9 cellular contexts compared by ENCODE assay signal in the genomic region with DNA sequence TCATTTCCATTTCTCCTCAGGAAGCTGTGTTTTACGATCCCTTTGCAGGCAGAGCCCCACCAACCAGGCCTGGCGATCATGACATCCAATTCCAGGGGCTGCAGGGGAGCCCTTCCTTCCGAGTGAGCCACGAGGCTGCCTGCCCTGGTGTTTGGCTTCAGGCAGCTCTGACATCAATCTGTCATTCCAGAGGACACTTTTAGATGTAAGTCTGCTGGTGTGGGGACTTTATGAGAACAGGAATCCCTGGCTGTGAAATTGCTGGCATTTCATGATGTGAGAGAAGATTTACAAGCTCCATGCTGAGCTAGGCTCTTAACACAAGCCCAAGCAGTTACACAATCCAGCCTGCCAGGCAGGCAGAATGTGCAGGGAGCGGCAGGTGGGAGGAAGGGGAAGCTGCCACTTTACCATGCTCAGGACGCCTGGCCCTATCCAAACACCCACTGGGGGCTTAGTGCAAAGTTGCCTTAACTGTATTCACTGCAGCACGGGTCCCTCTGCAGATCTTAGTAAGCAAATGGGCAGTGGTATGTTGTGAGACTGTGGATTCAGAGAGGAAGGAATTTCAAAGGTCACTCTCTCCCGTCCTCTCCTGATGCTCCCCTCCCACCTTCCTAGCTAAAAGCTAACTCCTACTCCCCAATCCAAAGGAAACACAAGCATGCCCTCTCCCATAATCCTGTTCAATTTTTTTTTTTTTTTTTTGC. TPM values are rescaled to one million over a fixed set of nuclear protein-coding genes. Genes with fewer than 3 reads are reported as not detected.
A peak's percentile ranks its signal among the peaks of the same experiment; 100 is the strongest.
DNase-seq lines count a peak whose midpoint lies in the region; ATAC-seq and TF ChIP-seq lines count a peak whose summit lies in the region.
"Had no signal": no experiment of that assay in that cellular context is flagged by ENCODE, and none has a peak within 500 bp of the region (broad histone marks: within the 10 kb centered on the region; RNA-seq: fewer than 3 reads in every experiment).

No MANE protein-coding gene starts in this region.

- TF ChIP-seq CTCF in GM10266 (IDR thresholded peaks at IDR 0.05; ENCODE audit: control insufficient read depth, insufficient read depth, low read depth, missing control alignments), result no peak

- H3K36me3 ChIP-seq in mucosa of rectum (ENCODE audit: control insufficient read depth in 2 of 2, insufficient read depth in 2 of 2, low read length in 2 of 2), result no peaks in the 10 kb centered on the region

- peaks cover 10 to 22% of the 10 kb centered on the region in 2 donors for H3K4me1 ChIP-seq in mucosa of rectum (ENCODE audit: control insufficient read depth in 2 of 2, insufficient read depth in 2 of 2, low read length in 2 of 2)

- H3K9ac ChIP-seq in mucosa of rectum (ENCODE audit: low read depth in 1 of 2, low read length in 2 of 2), result peak overlapping the region in 1 of 2 donors; percentile 55

- H3K4me3 Mint-ChIP-seq in immature natural killer cell, result no peak overlapping the region
- H3K4me3 Mint-ChIP-seq: activated naive CD8-positive, alpha-beta T cell had no signal

- DNase-seq in COLO668 (lab: John Stamatoyannopoulos, UW; ENCODE audit: unreplicated experiment) (peak; percentile 22), MV-4-11 (lab: John Stamatoyannopoulos, UW) (peak; percentile 84), cerebellar cortex (ENCODE audit: low spot score) (peak; percentile 89), NCI-H1105 (lab: John Stamatoyannopoulos, UW) (no peak), GM10266 (ENCODE audit: extremely low spot score) (no peak), immature natural killer cell (no peak)

- ATAC-seq in GM21447 (IDR thresholded peaks at IDR 0.05; ENCODE audit: unreplicated experiment), result no peak

- no peak overlapping the region for H3K27ac Mint-ChIP-seq in immature natural killer cell
- H3K27ac Mint-ChIP-seq: activated naive CD8-positive, alpha-beta T cell had no signal

- peaks cover 4 to 7% (median 7%) of the 10 kb centered on the region in 3 donors for H3K27me3 Mint-ChIP-seq in immature natural killer cell (ENCODE audit: low read depth in 3 of 3)
- H3K27me3 Mint-ChIP-seq: activated naive CD8-positive, alpha-beta T cell had no signal

- H3K27ac ChIP-seq in mucosa of rectum (ENCODE audit: low read depth in 2 of 2, low read length in 2 of 2), result peak overlapping the region; percentile 65 to 68

- H3K4me3 ChIP-seq in mucosa of rectum (ENCODE audit: low read length in 2 of 2), result peak overlapping the region in 1 of 2 donors; percentile 20

- peaks cover 0 to 4% (median 0%) of the 10 kb centered on the region in 6 donors for H3K9me3 Mint-ChIP-seq in immature natural killer cell

- peaks cover 16 to 29% of the 10 kb centered on the region in 2 donors for H3K4me1 Mint-ChIP-seq in immature natural killer cell

- H3K9me3 ChIP-seq in mucosa of rectum (ENCODE audit: control insufficient read depth in 2 of 2, low read length in 2 of 2), result no peaks in the 10 kb centered on the region

- no peaks in the 10 kb centered on the region for H3K27me3 ChIP-seq in mucosa of rectum (ENCODE audit: control insufficient read depth in 2 of 2, insufficient read depth in 2 of 2, low read length in 2 of 2)

- no peaks in the 10 kb centered on the region for H3K36me3 Mint-ChIP-seq in immature natural killer cell
- H3K36me3 Mint-ChIP-seq: activated naive CD8-positive, alpha-beta T cell had no signal

RNA-seq across cellular contexts. Expression of a gene that starts 43.4 kb away (rescaled TPM):
- 10 to 100 TPM in 2 of 3 donors, 1 to 10 TPM in 1; 7.0 to 35.0 (median 10.1) TPM for polyA plus RNA-seq in immature natural killer cell

RNA-seq across cellular contexts. Expression of a gene that starts 58.5 kb away (rescaled TPM):
- polyA plus RNA-seq in immature natural killer cell, result under 1 TPM in 2 of 3 donors, not detected in 1; 0.31 to 0.76 TPM

Comparison
In these comparisons a context has a peak if more than half of its experiments do, and no peak if none do; other contexts are left out.
1. DNase-seq: peak in COLO668 (single experiment), MV-4-11 (single experiment) and cerebellar cortex (single experiment); none in NCI-H1105 (single experiment), GM10266 (single experiment) and immature natural killer cell (0 of 3).